Comparison of ENCODE assay signal across 10 cellular contexts in the genomic region with DNA sequence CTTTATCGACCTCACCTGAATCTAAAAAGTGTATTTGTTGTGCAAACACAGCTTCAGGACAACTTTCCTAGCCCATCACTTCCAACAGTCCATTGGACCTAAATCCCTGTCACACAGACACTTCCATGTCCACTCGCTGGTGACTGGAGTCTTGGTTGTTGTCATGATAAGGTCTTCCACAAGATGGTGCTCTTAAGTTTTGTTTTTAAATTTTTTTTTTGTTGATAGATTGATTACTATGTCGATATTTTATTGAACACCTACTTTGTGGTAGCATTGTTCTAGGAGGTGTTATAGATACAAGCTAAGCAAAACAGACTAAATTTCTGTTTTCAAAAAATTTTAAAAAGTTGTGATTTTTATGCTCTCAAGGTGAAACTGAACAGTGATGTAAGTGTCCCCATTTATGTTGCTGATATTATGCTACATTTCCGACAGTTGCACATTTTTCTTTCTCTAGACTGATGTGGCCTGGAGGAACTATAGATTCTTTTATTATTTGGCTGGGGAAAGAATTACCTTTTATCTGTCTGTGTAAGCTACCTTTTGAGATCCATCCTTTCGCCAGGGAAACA. TPM values are rescaled to one million over a fixed set of nuclear protein-coding genes. Genes with fewer than 3 reads are reported as not detected.
DNase-seq lines count a peak whose midpoint lies in the region; ATAC-seq and TF ChIP-seq lines count a peak whose summit lies in the region.
"Had no signal": no experiment of that assay in that cellular context is flagged by ENCODE, and none has a peak within 500 bp of the region (broad histone marks: within the 10 kb centered on the region; RNA-seq: fewer than 3 reads in every experiment).

No MANE protein-coding gene starts in this region.

- peaks cover 44% of the 10 kb centered on the region for H3K4me1 Mint-ChIP-seq in neural crest cell
- H3K4me1 Mint-ChIP-seq in activated CD4-positive, alpha-beta memory T cell treated with anti-CD3 and anti-CD28 coated beads for 36 hours (ENCODE audit: low read depth) = no peaks in the 10 kb centered on the region

- DNase-seq in NCI-H1417 (lab: John Stamatoyannopoulos, UW) = peak in 2 of 3 experiments; percentile 14 to 46
- DNase-seq in NCI-H1417 treated with DMSO at 0.1 percent for 48 hours (lab: John Stamatoyannopoulos, UW) = no peak
- peak; percentile 41 for DNase-seq in KBM-7
- no peak for DNase-seq in body of pancreas
- DNase-seq in neural crest cell (ENCODE audit: low read depth, low spot score) = no peak
- DNase-seq in activated CD4-positive, alpha-beta memory T cell treated with anti-CD3 and anti-CD28 coated beads for 36 hours = no peak
- no peak for DNase-seq in stimulated activated CD4-positive, alpha-beta T cell treated with anti-CD3 and anti-CD28 coated beads, Interleukin-15, amount 100 ng/mL, for 24 hours

- intact Hi-C loops in body of pancreas (cut with DNase I) = no loop called here
- intact Hi-C loops in activated CD4-positive, alpha-beta memory T cell treated with anti-CD3 and anti-CD28 coated beads for 36 hours (cut with micrococcal nuclease) = loop anchor here (1.0 to 10.0 kb wide), 3 partner anchors 95 to 701 kb away; no protein-coding TSS in a partner anchor

- H3K36me3 ChIP-seq in body of pancreas (replicated peaks in 1 of 2; ENCODE audit: insufficient read depth in 1 of 2, low read depth in 2 of 2) = no peaks in the 10 kb centered on the region
- H3K36me3 ChIP-seq: BLaER1 treated with 17β-estradiol and CSF1 and Interleukin-3, amounts not matched to agents 10 nM and 100 nM had no signal

- H3K4me3 Mint-ChIP-seq in neural crest cell = no peak overlapping the region
- H3K4me3 Mint-ChIP-seq in activated CD4-positive, alpha-beta memory T cell treated with anti-CD3 and anti-CD28 coated beads for 36 hours = no peak overlapping the region

- in situ Hi-C loops in KBM-7 (cut with MboI; ENCODE audit: low pct_unique_long_range_greater_than_20kb, low sequenced_read_pairs) = loop anchor here (25.0 kb wide), 1 partner anchor 689 kb away; no protein-coding TSS in a partner anchor

- no peak for ATAC-seq in body of pancreas
- no peak for ATAC-seq in GM21447 (IDR thresholded peaks at IDR 0.05; ENCODE audit: unreplicated experiment)

- 32 to 33% methylated on average over 5 of the region's 5 CpGs for WGBS in body of pancreas, 2 donors

- H3K4me3 ChIP-seq in body of pancreas = no peak overlapping the region
- H3K4me3 ChIP-seq: BLaER1 treated with 17β-estradiol and CSF1 and Interleukin-3, amounts not matched to agents 10 nM and 100 nM had no signal

- H3K27ac Mint-ChIP-seq in neural crest cell (ENCODE audit: unreplicated experiment) = no peak overlapping the region
- no peak overlapping the region for H3K27ac Mint-ChIP-seq in activated CD4-positive, alpha-beta memory T cell treated with anti-CD3 and anti-CD28 coated beads for 36 hours

- H3K9me3 Mint-ChIP-seq in neural crest cell = peaks cover 1% of the 10 kb centered on the region
- H3K9me3 Mint-ChIP-seq in activated CD4-positive, alpha-beta memory T cell treated with anti-CD3 and anti-CD28 coated beads for 36 hours = no peaks in the 10 kb centered on the region

- H3K4me1 ChIP-seq in body of pancreas = no peaks in the 10 kb centered on the region

- POLR2A ChIA-PET in activated CD4-positive, alpha-beta memory T cell treated with anti-CD3 and anti-CD28 coated beads for 36 hours (lab: Charles Lee) = no interaction called here

- peaks cover 0 to 9% of the 10 kb centered on the region in 2 donors for H3K27me3 ChIP-seq in body of pancreas
- H3K27me3 ChIP-seq: BLaER1 treated with 17β-estradiol and CSF1 and Interleukin-3, amounts not matched to agents 10 nM and 100 nM had no signal

- no peak for TF ChIP-seq POLR2A in body of pancreas (IDR thresholded peaks at IDR 0.05)

- H3K27ac ChIP-seq in body of pancreas = no peak overlapping the region
- H3K27ac ChIP-seq: BLaER1 treated with 17β-estradiol and CSF1 and Interleukin-3, amounts not matched to agents 10 nM and 100 nM had no signal

- peak in 6 of 7 experiments; percentile 26 to 57 (median 34) for TF ChIP-seq CTCF in body of pancreas (IDR thresholded peaks at IDR 0.05)
- TF ChIP-seq CTCF in neural crest cell (conservative IDR thresholded peaks at IDR 0.05) = peak; percentile 70

- no peaks in the 10 kb centered on the region for H3K27me3 Mint-ChIP-seq in neural crest cell (ENCODE audit: low read depth)
- peaks cover 39% of the 10 kb centered on the region for H3K27me3 Mint-ChIP-seq in activated CD4-positive, alpha-beta memory T cell treated with anti-CD3 and anti-CD28 coated beads for 36 hours

- peaks cover 11% of the 10 kb centered on the region for H3K36me3 Mint-ChIP-seq in neural crest cell (ENCODE audit: low read depth)
- H3K36me3 Mint-ChIP-seq in activated CD4-positive, alpha-beta memory T cell treated with anti-CD3 and anti-CD28 coated beads for 36 hours = no peaks in the 10 kb centered on the region

- CTCF ChIA-PET in activated CD4-positive, alpha-beta memory T cell treated with anti-CD3 and anti-CD28 coated beads for 36 hours (lab: Charles Lee) = interaction anchor here (0.6 to 4.4 kb wide), 17 partner anchors 10 to 503 kb away, joined by 3 to 46 read pairs (median 3); a partner anchor contains a TSS

- H3K9me3 ChIP-seq in body of pancreas = no peaks in the 10 kb centered on the region

RNA-seq across cellular contexts. Expression of a gene that starts 8.1 kb away (rescaled TPM):
- not detected for total RNA-seq in body of pancreas
- not detected in 2 replicates for total RNA-seq in neural crest cell
- total RNA-seq in activated CD4-positive, alpha-beta memory T cell treated with anti-CD3 and anti-CD28 coated beads for 36 hours = not detected
- total RNA-seq: RPMI7951 had no signal

Comparison
In these comparisons a context has a peak if more than half of its experiments do, and no peak if none do; other contexts are left out.
1. DNase-seq: peak in NCI-H1417 (2 of 3) and KBM-7 (single experiment); none in NCI-H1417 treated with DMSO at 0.1 percent for 48 hours (single experiment), body of pancreas (0 of 4), neural crest cell (single experiment), activated CD4-positive, alpha-beta memory T cell treated with anti-CD3 and anti-CD28 coated beads for 36 hours (single experiment) and stimulated activated CD4-positive, alpha-beta T cell treated with anti-CD3 and anti-CD28 coated beads, Interleukin-15, amount 100 ng/mL, for 24 hours (single experiment).